25 cellular contexts compared by ENCODE assay signal in the genomic region with DNA sequence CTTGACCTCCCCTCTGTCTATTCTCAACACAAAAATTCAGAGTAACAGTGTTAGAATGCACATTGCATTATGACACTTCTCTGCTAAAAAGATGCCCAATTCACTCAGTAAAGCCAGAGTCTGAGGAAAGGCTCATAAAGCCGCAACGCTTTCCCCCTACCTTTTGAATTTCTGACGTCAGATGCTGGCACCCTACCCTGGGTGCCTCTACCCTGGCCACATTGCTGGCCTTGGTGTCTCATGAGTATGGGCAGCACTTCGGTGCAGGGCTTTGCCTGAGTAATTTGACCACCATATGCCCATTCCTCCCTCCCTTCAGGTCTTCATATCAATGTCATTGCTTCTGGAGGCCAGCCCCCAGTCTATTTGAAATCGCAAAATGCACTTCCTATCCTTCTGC.
"Had no signal": no experiment of that assay in that cellular context is flagged by ENCODE, and none has a peak within 500 bp of the region (broad histone marks: within the 10 kb centered on the region; RNA-seq: fewer than 3 reads in every experiment).

No MANE protein-coding gene starts in this region.

- H3K27ac Mint-ChIP-seq: activated CD4-positive, alpha-beta T cell treated with anti-CD3 and anti-CD28 coated beads for 36 hours; activated CD8-positive, alpha-beta memory T cell treated with anti-CD3 and anti-CD28 coated beads, Interleukin-2, amount 10 ng/mL, durations not matched to agents 7 days and 5 days; activated CD8-positive, alpha-beta T cell treated with anti-CD3 and anti-CD28 coated beads, Interleukin-2, amount 10 ng/mL, durations not matched to agents 7 days and 5 days; activated naive CD8-positive, alpha-beta T cell; activated T-cell treated with anti-CD3 and anti-CD28 coated beads, Interleukin-2, amount 50 U/mL, for 72 hours; brain; immature natural killer cell; naive thymus-derived CD8-positive, alpha-beta T cell; neural progenitor cell; progenitor cell of endocrine pancreas; stimulated activated effector memory CD8-positive, alpha-beta T cell treated with anti-CD3 and anti-CD28 coated beads, Interleukin-12 subunit alpha, Interleukin-12 subunit beta, amount 100 ng/mL, for 72 hours; stimulated activated naive CD8-positive, alpha-beta T cell treated with anti-CD3 and anti-CD28 coated beads, Interleukin-15, Interleukin-2, amounts not matched to agents 100 ng/mL and 50 ng/mL, for 24 hours had no signal

- H3K4me1 Mint-ChIP-seq: activated CD4-positive, alpha-beta T cell treated with anti-CD3 and anti-CD28 coated beads for 36 hours; immature natural killer cell; stimulated activated effector memory CD8-positive, alpha-beta T cell treated with anti-CD3 and anti-CD28 coated beads, Interleukin-12 subunit alpha, Interleukin-12 subunit beta, amount 100 ng/mL, for 72 hours had no signal

- FAIRE-seq: endothelial cell of umbilical vein, kidney had no signal

- H3K9me3 Mint-ChIP-seq: activated T-cell treated with anti-CD3 and anti-CD28 coated beads, Interleukin-2, amount 50 U/mL, for 72 hours; brain; neural progenitor cell; stimulated activated naive CD8-positive, alpha-beta T cell treated with anti-CD3 and anti-CD28 coated beads, Interleukin-15, Interleukin-2, amounts not matched to agents 100 ng/mL and 50 ng/mL, for 24 hours had no signal

- H3K4me1 ChIP-seq: adrenal gland, foreskin keratinocyte, heart left ventricle, neural progenitor cell, right lobe of liver had no signal

- H3K27me3 ChIP-seq: adrenal gland, foreskin keratinocyte, heart left ventricle, neural progenitor cell, ovary, right lobe of liver, upper lobe of left lung had no signal

- H2AFZ ChIP-seq: neural progenitor cell had no signal

- H3K4me2 ChIP-seq: neural progenitor cell had no signal

- H3K4me3 ChIP-seq: adrenal gland, heart left ventricle, neural progenitor cell, ovary, right lobe of liver had no signal

- H3K27ac ChIP-seq: adrenal gland, foreskin keratinocyte, heart left ventricle, neural progenitor cell, ovary, right lobe of liver, upper lobe of left lung had no signal

- H3K36me3 Mint-ChIP-seq: activated CD8-positive, alpha-beta memory T cell treated with anti-CD3 and anti-CD28 coated beads, Interleukin-2, amount 10 ng/mL, durations not matched to agents 7 days and 5 days; activated naive CD8-positive, alpha-beta T cell; brain; immature natural killer cell; naive thymus-derived CD8-positive, alpha-beta T cell; neural progenitor cell; stimulated activated effector memory CD8-positive, alpha-beta T cell treated with anti-CD3 and anti-CD28 coated beads, Interleukin-12 subunit alpha, Interleukin-12 subunit beta, amount 100 ng/mL, for 72 hours had no signal

- DNase-seq: activated CD4-positive, alpha-beta T cell treated with anti-CD3 and anti-CD28 coated beads for 36 hours; activated CD4-positive, CD25-positive, alpha-beta regulatory T cell; activated CD8-positive, alpha-beta memory T cell treated with anti-CD3 and anti-CD28 coated beads, Interleukin-2, amount 10 ng/mL, durations not matched to agents 7 days and 5 days; activated CD8-positive, alpha-beta T cell treated with anti-CD3 and anti-CD28 coated beads, Interleukin-2, amount 10 ng/mL, durations not matched to agents 7 days and 5 days; activated naive CD4-positive, alpha-beta T cell treated with Interleukin-2 at 50 U/mL for 16 hours; activated T-cell treated with anti-CD3 and anti-CD28 coated beads, Interleukin-2, amount 50 U/mL, for 72 hours; adrenal gland; aorta; foreskin keratinocyte; heart left ventricle; hypothalamus; immature natural killer cell; kidney; naive thymus-derived CD8-positive, alpha-beta T cell; ovary; right lobe of liver; stimulated activated CD4-positive, alpha-beta T cell treated with anti-CD3 and anti-CD28 coated beads, Interleukin-4, amount 100 ng/mL, for 24 hours; upper lobe of left lung had no signal

- H3K36me3 ChIP-seq: adrenal gland, heart left ventricle, neural progenitor cell, ovary, right lobe of liver, upper lobe of left lung had no signal

- H3K9me3 ChIP-seq: adrenal gland, heart left ventricle, ovary, right lobe of liver, upper lobe of left lung had no signal

- H3K27me3 Mint-ChIP-seq: activated CD8-positive, alpha-beta memory T cell treated with anti-CD3 and anti-CD28 coated beads, Interleukin-2, amount 10 ng/mL, durations not matched to agents 7 days and 5 days; activated naive CD8-positive, alpha-beta T cell; progenitor cell of endocrine pancreas; stimulated activated naive CD8-positive, alpha-beta T cell treated with anti-CD3 and anti-CD28 coated beads, Interleukin-15, Interleukin-2, amounts not matched to agents 100 ng/mL and 50 ng/mL, for 24 hours had no signal

- H3K4me3 Mint-ChIP-seq: activated CD4-positive, alpha-beta T cell treated with anti-CD3 and anti-CD28 coated beads for 36 hours; activated CD8-positive, alpha-beta memory T cell treated with anti-CD3 and anti-CD28 coated beads, Interleukin-2, amount 10 ng/mL, durations not matched to agents 7 days and 5 days; activated CD8-positive, alpha-beta T cell treated with anti-CD3 and anti-CD28 coated beads, Interleukin-2, amount 10 ng/mL, durations not matched to agents 7 days and 5 days; activated naive CD8-positive, alpha-beta T cell; activated T-cell treated with anti-CD3 and anti-CD28 coated beads, Interleukin-2, amount 50 U/mL, for 72 hours; brain; immature natural killer cell; naive thymus-derived CD8-positive, alpha-beta T cell; neural progenitor cell; stimulated activated effector memory CD8-positive, alpha-beta T cell treated with anti-CD3 and anti-CD28 coated beads, Interleukin-12 subunit alpha, Interleukin-12 subunit beta, amount 100 ng/mL, for 72 hours; stimulated activated naive CD8-positive, alpha-beta T cell treated with anti-CD3 and anti-CD28 coated beads, Interleukin-15, Interleukin-2, amounts not matched to agents 100 ng/mL and 50 ng/mL, for 24 hours had no signal

- H3K9ac ChIP-seq: neural progenitor cell had no signal
